ENCODE assay signal across 1 cellular context in the genomic region with DNA sequence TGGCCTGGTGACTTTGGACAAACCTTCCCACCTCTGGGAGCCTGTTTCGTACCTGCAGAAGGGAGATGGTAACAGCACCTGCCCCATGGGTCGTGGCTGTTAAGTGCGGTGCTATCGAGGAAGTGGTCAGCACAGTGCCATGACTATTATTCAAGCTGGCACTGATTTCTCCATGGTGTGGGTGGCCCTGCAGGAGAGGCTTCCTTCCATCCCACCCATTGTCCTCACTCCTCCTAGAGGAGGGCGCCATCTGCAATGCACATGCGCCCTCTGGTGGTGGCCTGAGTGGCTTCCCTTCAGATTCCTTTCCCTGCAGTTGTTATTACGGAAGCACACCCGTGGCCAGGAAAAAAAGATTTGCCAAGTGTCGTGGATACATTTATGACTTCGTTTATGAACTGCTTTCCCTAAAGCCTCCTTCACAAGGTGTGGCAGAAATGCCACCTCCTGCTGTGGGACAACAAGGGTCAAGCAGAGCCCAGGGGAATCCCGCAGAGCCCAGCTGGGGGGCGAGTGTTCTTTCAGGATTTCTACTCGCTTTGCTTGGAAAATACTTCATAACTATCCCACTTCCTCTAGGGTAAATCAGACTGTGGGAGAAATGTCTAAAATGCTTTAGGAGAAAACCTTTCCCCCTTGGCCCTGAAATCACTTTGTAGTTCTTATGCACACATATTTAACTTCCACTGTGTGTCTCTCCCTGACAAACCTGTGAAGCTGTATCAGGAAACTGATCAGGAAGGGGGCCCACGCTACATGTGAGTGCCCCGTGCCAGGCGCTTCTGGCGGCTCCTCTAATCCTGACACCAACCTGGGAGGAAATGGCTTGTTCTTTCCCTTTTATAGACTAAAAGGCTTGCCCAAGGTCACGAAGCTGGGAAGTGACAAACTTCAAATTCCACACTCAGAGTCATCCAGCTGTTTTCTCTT.
A peak's percentile ranks its signal among the peaks of the same experiment; 100 is the strongest.
TF ChIP-seq lines count a peak whose summit lies in the region.

No MANE protein-coding gene starts in this region.

TF ChIP-seq in GM12878, 131 proteins besides CTCF, POLR2A, EP300 and RAD21:
- TF ChIP-seq EED (IDR thresholded peaks at IDR 0.05; ENCODE audit: low read depth) (0 out of 2 replicates have a peak, but pooled peaks have one; percentile 19), LARP7 (IDR thresholded peaks at IDR 0.05) (peak; percentile 57; the same call in 1 of the 2 replicates), PAX5 (IDR thresholded peaks at IDR 0.05; ENCODE audit: borderline replicate concordance, low read depth, low read length) (no peak), IKZF1 (conservative IDR thresholded peaks at IDR 0.05) (peak; percentile 44), FOXM1 (IDR thresholded peaks at IDR 0.05; ENCODE audit: low read depth, low read length) (peak; percentile 57; the same call in 1 of the 2 replicates), GABPA (IDR thresholded peaks at IDR 0.05; ENCODE audit: low read depth) (no peak), SMC3 (IDR thresholded peaks at IDR 0.05; ENCODE audit: borderline replicate concordance, low read length) (peak; percentile 100), DPF2 (IDR thresholded peaks at IDR 0.05) (peak; percentile 27; the same call in 1 of the 2 replicates), SMARCA5 (IDR thresholded peaks at IDR 0.05) (0 out of 2 replicates have a peak, but pooled peaks have one; percentile 52), TBL1XR1 (IDR thresholded peaks at IDR 0.05; ENCODE audit: low read depth, low read length) (0 out of 2 replicates have a peak, but pooled peaks have one; percentile 57), RAD51 (IDR thresholded peaks at IDR 0.05) (no peak), YY1 (IDR thresholded peaks at IDR 0.05; ENCODE audit: low read depth, low read length) (peak; percentile 85)
